In genomic region chr11:66183581-66184048, GRCh38 we compare ENCODE assay signal across 1 cellular context.
TF ChIP-seq lines count a peak whose summit lies in the region.

No MANE protein-coding gene starts in this region.

TF ChIP-seq in K562, 482 proteins besides CTCF, POLR2A, EP300 and RAD21 (continued from another document):
- no peak for TF ChIP-seq STAT6 (CRISPR knock-in tag; IDR thresholded peaks at IDR 0.05)
- peak; percentile 92 for TF ChIP-seq MXI1 (IDR thresholded peaks at IDR 0.05; ENCODE audit: low read depth, low read length)
- TF ChIP-seq BMI1 (IDR thresholded peaks at IDR 0.05; ENCODE audit: low read length), result peak; percentile 87
- TF ChIP-seq RFX1 (IDR thresholded peaks at IDR 0.05), result peak; percentile 94
- no peak for TF ChIP-seq PATZ1 (CRISPR knock-in tag; IDR thresholded peaks at IDR 0.05; ENCODE audit: borderline replicate concordance)
- TF ChIP-seq U2AF1 (optimal IDR thresholded peaks at IDR 0.05; ENCODE audit: low read depth, low read length), result no peak
- TF ChIP-seq ATF3 (IDR thresholded peaks at IDR 0.05), result no peak
- no peak for TF ChIP-seq ATF3 (CRISPR knock-in tag; conservative IDR thresholded peaks at IDR 0.05)
- peak; percentile 97 for TF ChIP-seq FOXJ2 (tag; IDR thresholded peaks at IDR 0.05)
- no peak for TF ChIP-seq ZFP30 (CRISPR knock-in tag; IDR thresholded peaks at IDR 0.05; ENCODE audit: borderline replicate concordance)
- peak; percentile 31; the same call in 1 of the 2 replicates for TF ChIP-seq PKNOX1 (IDR thresholded peaks at IDR 0.05)
- TF ChIP-seq RAD51 (IDR thresholded peaks at IDR 0.05; ENCODE audit: borderline replicate concordance, low read depth), result no peak
- TF ChIP-seq HINFP (tag; conservative IDR thresholded peaks at IDR 0.05; ENCODE audit: low read depth), result peak; percentile 76
